In the genomic region with DNA sequence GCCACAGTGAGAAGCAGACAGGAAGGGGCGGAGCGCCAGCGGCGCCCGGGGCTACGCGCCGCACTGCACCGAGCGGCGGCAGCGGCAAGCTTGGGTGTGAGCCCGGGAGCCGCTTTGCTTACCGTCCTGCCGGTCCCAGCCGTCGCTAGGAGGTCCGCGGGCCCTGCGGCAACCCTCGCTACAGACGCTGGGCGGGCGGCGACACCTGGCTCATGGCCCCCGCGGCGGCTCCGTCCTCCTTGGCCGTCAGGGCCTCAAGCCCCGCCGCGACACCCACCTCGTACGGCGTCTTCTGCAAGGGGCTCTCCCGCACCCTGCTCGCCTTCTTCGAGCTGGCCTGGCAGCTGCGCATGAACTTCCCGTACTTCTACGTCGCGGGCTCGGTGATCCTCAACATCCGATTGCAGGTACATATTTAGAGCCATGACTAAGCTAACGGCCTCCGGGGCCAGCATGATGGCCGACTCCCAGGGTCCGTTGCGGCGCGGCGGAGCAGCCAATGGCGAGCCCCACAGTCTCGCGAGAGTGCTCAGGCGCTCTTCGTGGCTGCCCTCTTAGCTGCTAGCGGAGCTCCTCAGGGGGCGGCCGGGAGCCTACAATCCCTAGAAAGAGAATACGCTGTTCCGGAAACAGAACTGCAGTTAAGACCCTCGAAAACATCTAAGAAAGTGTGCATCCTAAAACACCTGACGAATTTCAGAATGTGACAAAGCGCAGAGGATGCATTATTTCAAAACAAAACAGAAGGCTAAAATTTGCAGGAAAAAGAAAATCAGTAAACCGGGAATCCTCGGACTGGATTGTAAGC, we compare ENCODE assay signal across 8 cellular contexts.
DNase-seq lines count a peak whose midpoint lies in the region; ATAC-seq, FAIRE-seq and TF ChIP-seq lines count a peak whose summit lies in the region.

TSS of gene SMIM10L1 (plus strand) at position 50 of the 808 bp plus-strand sequence. CDS start at position 213, 163 bp downstream.

- peaks cover 51% of the 10 kb centered on the region for H3K36me3 Mint-ChIP-seq in nephron (ENCODE audit: low read depth)

- no peaks in the 10 kb centered on the region for H4K20me1 ChIP-seq in MM.1S (ENCODE audit: insufficient read depth, low read length)

- H3K9me3 Mint-ChIP-seq in nephron = no peaks in the 10 kb centered on the region

- H3K4me1 ChIP-seq in MM.1S (ENCODE audit: low read length) = 0 out of 2 replicates have a peak, but pooled peaks cover 10% of the 10 kb centered on the region

- H3K79me2 ChIP-seq in MM.1S (ENCODE audit: low read length) = peaks cover 79% of the 10 kb centered on the region

- peak within 1 kb of the TSS; percentile 82 for H3K4me2 ChIP-seq in MM.1S (ENCODE audit: low read depth, low read length)

- H3K27me3 Mint-ChIP-seq in nephron (ENCODE audit: low read depth) = no peaks in the 10 kb centered on the region

- peak within 1 kb of the TSS; percentile 99 to 100 (median 100) for H3K27ac Mint-ChIP-seq in nephron

- no peaks in the 10 kb centered on the region for H3K9me3 ChIP-seq in MM.1S (replicated peaks; ENCODE audit: insufficient read depth, low read length)

- peak; percentile 99 for ATAC-seq in stimulated activated naive CD8-positive, alpha-beta T cell treated with anti-CD3 and anti-CD28 coated beads, Interleukin-15, Interleukin-2, amounts not matched to agents 100 U/mL and 50 U/mL, for 24 hours

- H3K9ac ChIP-seq in MM.1S (ENCODE audit: low read length) = peak within 1 kb of the TSS; percentile 82

- peak within 1 kb of the TSS; percentile 67 for H2AFZ ChIP-seq in MM.1S (ENCODE audit: low read length)

- peaks cover 46% of the 10 kb centered on the region for H3K4me1 Mint-ChIP-seq in nephron

- no peaks in the 10 kb centered on the region for H3K36me3 ChIP-seq in MM.1S (replicated peaks; ENCODE audit: insufficient read depth, low read length)

- 0 out of 2 replicates have a peak, but pooled peaks have one; percentile 11 for TF ChIP-seq CTCF in MM.1S (IDR thresholded peaks at IDR 0.05; ENCODE audit: low read length)
- no peak for TF ChIP-seq CTCF in nephron (IDR thresholded peaks at IDR 0.05; ENCODE audit: unreplicated experiment in 3 of 3)

- peak within 1 kb of the TSS; percentile 87 for H3K27ac ChIP-seq in MM.1S (ENCODE audit: low read length)

- peak within 1 kb of the TSS; percentile 74 for H3K4me3 ChIP-seq in MM.1S (ENCODE audit: low read length)

- peak within 1 kb of the TSS; percentile 96 to 98 (median 96) for H3K4me3 Mint-ChIP-seq in nephron

- DNase-seq in HCEC 1CT (peak; percentile 94), MM.1S (peak; percentile 91), SHP77 treated with DMSO at 0.1 percent for 48 hours (lab: John Stamatoyannopoulos, UW) (peak; percentile 30), activated gamma-delta T cell (lab: John Stamatoyannopoulos, UW) (peak; percentile 74), fibroblast of the conjunctiva (ENCODE audit: low read depth) (peak; percentile 91)
- DNase-seq in stimulated activated naive CD8-positive, alpha-beta T cell treated with anti-CD3 and anti-CD28 coated beads, Interleukin-15, Interleukin-2, amounts not matched to agents 100 U/mL and 50 U/mL, for 24 hours = peak; percentile 89

- FAIRE-seq in G401.6 (lab: Jason Lieb, UNC) = peak; percentile 93

- 0 out of 2 replicates have a peak, but pooled peaks cover 6% of the 10 kb centered on the region for H3F3A ChIP-seq in MM.1S (ENCODE audit: insufficient read depth, low read length)

- no peaks in the 10 kb centered on the region for H3K27me3 ChIP-seq in MM.1S (replicated peaks; ENCODE audit: insufficient read depth, low read length)

- H3K9me2 ChIP-seq in MM.1S (replicated peaks; ENCODE audit: insufficient read depth, low read length) = no peaks in the 10 kb centered on the region

Comparison
In these comparisons a context has a peak if more than half of its experiments do, and no peak if none do; other contexts are left out.
1. Peak in every context shown above with its lines: DNase-seq, ATAC-seq, H3K4me3 ChIP-seq and H3K27ac ChIP-seq.
2. DNase-seq: peak in every context shown above with its lines; median percentile 94 in HCEC 1CT; 91 in MM.1S; 91 in fibroblast of the conjunctiva; 89 in stimulated activated naive CD8-positive, alpha-beta T cell treated with anti-CD3 and anti-CD28 coated beads, Interleukin-15, Interleukin-2, amounts not matched to agents 100 U/mL and 50 U/mL, for 24 hours; 74 in activated gamma-delta T cell; 30 in SHP77 treated with DMSO at 0.1 percent for 48 hours.